In the genomic region with DNA sequence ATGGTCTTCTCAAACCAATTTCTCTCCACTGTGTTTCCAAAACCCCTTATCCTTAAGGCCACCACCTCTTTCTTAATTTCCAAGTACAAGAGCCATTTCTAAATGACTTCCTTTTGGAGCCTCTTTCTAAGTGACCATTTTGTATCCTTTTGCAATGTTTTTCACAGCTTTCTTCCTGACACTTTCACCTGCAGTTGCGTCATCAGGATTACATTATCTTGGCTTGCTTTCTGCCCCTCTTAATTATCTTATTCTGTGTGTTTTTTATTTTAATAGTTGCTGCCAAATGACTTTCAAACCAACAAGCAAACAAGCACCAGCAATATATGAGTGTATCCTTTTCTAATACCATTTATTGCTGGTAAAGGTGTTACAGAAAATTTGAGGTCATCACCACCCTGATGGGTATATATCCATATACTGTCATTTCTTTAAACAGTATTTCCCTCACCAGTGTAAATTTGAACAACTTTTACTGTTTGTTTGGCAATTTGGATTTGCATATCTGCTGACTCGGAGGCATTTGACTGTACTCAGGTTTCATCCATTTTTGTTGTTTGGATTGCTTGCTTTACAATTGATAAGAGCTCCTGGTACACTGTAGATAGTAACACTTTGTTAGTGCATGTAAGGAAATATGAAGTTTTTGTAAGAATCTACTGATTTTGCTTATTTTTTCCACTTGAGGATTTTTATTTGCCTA, we compare ENCODE assay signal across 1 cellular context.
TF ChIP-seq lines count a peak whose summit lies in the region.

No MANE protein-coding gene starts in this region.

TF ChIP-seq in K562, 482 proteins besides CTCF, POLR2A, EP300 and RAD21 (continued from another document and continues in another):
- TF ChIP-seq, protein P1, sequence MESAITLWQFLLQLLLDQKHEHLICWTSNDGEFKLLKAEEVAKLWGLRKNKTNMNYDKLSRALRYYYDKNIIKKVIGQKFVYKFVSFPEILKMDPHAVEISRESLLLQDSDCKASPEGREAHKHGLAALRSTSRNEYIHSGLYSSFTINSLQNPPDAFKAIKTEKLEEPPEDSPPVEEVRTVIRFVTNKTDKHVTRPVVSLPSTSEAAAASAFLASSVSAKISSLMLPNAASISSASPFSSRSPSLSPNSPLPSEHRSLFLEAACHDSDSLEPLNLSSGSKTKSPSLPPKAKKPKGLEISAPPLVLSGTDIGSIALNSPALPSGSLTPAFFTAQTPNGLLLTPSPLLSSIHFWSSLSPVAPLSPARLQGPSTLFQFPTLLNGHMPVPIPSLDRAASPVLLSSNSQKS (CRISPR knock-in tag; IDR thresholded peaks at IDR 0.05): no peak
- no peak for TF ChIP-seq POU5F1 (IDR thresholded peaks at IDR 0.05; ENCODE audit: borderline replicate concordance, low read depth, low read length, partially characterized antibody)
- no peak for TF ChIP-seq ILK (tag; IDR thresholded peaks at IDR 0.05; ENCODE audit: borderline replicate concordance, low read depth)
- TF ChIP-seq HLTF (IDR thresholded peaks at IDR 0.05): no peak
- peak; percentile 51; the same call in 1 of the 2 replicates for TF ChIP-seq NCOR1 (IDR thresholded peaks at IDR 0.05)
- TF ChIP-seq ZNF316 (IDR thresholded peaks at IDR 0.05): peak; percentile 94
- 0 out of 2 replicates have a peak, but pooled peaks have one; percentile 20 for TF ChIP-seq ZNF76 (CRISPR knock-in tag; IDR thresholded peaks at IDR 0.05; ENCODE audit: borderline replicate concordance)
- peak; percentile 78 for TF ChIP-seq CBFA2T3 (IDR thresholded peaks at IDR 0.05)
- TF ChIP-seq, protein P2, sequence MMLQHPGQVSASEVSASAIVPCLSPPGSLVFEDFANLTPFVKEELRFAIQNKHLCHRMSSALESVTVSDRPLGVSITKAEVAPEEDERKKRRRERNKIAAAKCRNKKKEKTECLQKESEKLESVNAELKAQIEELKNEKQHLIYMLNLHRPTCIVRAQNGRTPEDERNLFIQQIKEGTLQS (IDR thresholded peaks at IDR 0.05): peak; percentile 91
- TF ChIP-seq, protein P2 (CRISPR knock-in tag; conservative IDR thresholded peaks at IDR 0.05): no peak
- no peak for TF ChIP-seq TEAD1 (CRISPR knock-in tag; IDR thresholded peaks at IDR 0.05)
- TF ChIP-seq MAFF (IDR thresholded peaks at IDR 0.05; ENCODE audit: low read length): peak; percentile 69
- TF ChIP-seq TAF15 (IDR thresholded peaks at IDR 0.05; ENCODE audit: low read depth, low read length): no peak
- TF ChIP-seq TAF9B (IDR thresholded peaks at IDR 0.05; ENCODE audit: partially characterized antibody): no peak
- TF ChIP-seq FOXJ2 (tag; IDR thresholded peaks at IDR 0.05): peak; percentile 54; the same call in 1 of the 2 replicates
- TF ChIP-seq ARID1B (IDR thresholded peaks at IDR 0.05): peak; percentile 81
- TF ChIP-seq, protein P3, sequence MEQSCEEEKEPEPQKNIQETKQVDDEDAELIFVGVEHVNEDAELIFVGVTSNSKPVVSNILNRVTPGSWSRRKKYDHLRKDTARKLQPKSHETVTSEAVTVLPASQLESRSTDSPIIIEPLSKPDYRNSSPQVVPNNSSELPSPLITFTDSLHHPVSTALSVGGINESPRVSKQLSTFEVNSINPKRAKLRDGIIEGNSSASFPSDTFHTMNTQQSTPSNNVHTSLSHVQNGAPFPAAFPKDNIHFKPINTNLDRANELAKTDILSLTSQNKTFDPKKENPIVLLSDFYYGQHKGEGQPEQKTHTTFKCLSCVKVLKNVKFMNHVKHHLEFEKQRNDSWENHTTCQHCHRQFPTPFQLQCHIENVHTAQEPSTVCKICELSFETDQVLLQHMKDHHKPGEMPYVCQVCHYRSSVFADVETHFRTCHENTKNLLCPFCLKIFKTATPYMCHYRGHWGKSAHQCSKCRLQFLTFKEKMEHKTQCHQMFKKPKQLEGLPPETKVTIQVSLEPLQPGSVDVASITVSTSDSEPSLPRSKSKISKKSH (CRISPR knock-in tag; IDR thresholded peaks at IDR 0.05): no peak
- peak in 1 of 2 experiments; percentile 28; a peak in 1 of 4 replicates for TF ChIP-seq FOXA3 (CRISPR knock-in tag; conservative IDR thresholded peaks at IDR 0.05 in 1 of 2, IDR thresholded peaks at IDR 0.05 in 1 of 2)
- TF ChIP-seq DACH1 (IDR thresholded peaks at IDR 0.05; ENCODE audit: partially characterized antibody): no peak
- TF ChIP-seq GTF2A2 (tag; IDR thresholded peaks at IDR 0.05): no peak
- TF ChIP-seq PTTG1 (tag; IDR thresholded peaks at IDR 0.05; ENCODE audit: low read depth): no peak
- peak; percentile 83 for TF ChIP-seq MAFG (tag; conservative IDR thresholded peaks at IDR 0.05)
- TF ChIP-seq, protein P4, sequence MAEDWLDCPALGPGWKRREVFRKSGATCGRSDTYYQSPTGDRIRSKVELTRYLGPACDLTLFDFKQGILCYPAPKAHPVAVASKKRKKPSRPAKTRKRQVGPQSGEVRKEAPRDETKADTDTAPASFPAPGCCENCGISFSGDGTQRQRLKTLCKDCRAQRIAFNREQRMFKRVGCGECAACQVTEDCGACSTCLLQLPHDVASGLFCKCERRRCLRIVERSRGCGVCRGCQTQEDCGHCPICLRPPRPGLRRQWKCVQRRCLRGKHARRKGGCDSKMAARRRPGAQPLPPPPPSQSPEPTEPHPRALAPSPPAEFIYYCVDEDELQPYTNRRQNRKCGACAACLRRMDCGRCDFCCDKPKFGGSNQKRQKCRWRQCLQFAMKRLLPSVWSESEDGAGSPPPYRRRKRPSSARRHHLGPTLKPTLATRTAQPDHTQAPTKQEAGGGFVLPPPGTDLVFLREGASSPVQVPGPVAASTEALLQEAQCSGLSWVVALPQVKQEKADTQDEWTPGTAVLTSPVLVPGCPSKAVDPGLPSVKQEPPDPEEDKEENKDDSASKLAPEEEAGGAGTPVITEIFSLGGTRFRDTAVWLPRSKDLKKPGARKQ (CRISPR knock-in tag; IDR thresholded peaks at IDR 0.05): no peak
- TF ChIP-seq ZNF408 (CRISPR knock-in tag; IDR thresholded peaks at IDR 0.05; ENCODE audit: low read depth): no peak
- no peak for TF ChIP-seq ATF1 (CRISPR knock-in tag; IDR thresholded peaks at IDR 0.05)
- peak; percentile 49 for TF ChIP-seq ATF1 (tag; IDR thresholded peaks at IDR 0.05)
- TF ChIP-seq, protein P5, sequence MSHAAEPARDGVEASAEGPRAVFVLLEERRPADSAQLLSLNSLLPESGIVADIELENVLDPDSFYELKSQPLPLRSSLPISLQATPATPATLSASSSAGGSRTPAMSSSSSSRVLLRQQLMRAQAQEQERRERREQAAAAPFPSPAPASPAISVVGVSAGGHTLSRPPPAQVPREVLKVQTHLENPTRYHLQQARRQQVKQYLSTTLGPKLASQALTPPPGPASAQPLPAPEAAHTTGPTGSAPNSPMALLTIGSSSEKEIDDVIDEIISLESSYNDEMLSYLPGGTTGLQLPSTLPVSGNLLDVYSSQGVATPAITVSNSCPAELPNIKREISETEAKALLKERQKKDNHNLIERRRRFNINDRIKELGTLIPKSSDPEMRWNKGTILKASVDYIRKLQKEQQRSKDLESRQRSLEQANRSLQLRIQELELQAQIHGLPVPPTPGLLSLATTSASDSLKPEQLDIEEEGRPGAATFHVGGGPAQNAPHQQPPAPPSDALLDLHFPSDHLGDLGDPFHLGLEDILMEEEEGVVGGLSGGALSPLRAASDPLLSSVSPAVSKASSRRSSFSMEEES (CRISPR knock-in tag; IDR thresholded peaks at IDR 0.05): no peak
- TF ChIP-seq, protein P6, sequence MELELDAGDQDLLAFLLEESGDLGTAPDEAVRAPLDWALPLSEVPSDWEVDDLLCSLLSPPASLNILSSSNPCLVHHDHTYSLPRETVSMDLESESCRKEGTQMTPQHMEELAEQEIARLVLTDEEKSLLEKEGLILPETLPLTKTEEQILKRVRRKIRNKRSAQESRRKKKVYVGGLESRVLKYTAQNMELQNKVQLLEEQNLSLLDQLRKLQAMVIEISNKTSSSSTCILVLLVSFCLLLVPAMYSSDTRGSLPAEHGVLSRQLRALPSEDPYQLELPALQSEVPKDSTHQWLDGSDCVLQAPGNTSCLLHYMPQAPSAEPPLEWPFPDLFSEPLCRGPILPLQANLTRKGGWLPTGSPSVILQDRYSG (tag; conservative IDR thresholded peaks at IDR 0.05; ENCODE audit: low read depth): no peak
- peak; percentile 66; the same call in 1 of the 2 replicates for TF ChIP-seq ZNF175 (CRISPR knock-in tag; IDR thresholded peaks at IDR 0.05; ENCODE audit: low read depth)
- peak; percentile 48; the same call in 1 of the 2 replicates for TF ChIP-seq TEAD4 (IDR thresholded peaks at IDR 0.05; ENCODE audit: low read length)
- TF ChIP-seq TEAD4 (CRISPR knock-in tag; IDR thresholded peaks at IDR 0.05; ENCODE audit: borderline replicate concordance): no peak
- TF ChIP-seq, protein P7, sequence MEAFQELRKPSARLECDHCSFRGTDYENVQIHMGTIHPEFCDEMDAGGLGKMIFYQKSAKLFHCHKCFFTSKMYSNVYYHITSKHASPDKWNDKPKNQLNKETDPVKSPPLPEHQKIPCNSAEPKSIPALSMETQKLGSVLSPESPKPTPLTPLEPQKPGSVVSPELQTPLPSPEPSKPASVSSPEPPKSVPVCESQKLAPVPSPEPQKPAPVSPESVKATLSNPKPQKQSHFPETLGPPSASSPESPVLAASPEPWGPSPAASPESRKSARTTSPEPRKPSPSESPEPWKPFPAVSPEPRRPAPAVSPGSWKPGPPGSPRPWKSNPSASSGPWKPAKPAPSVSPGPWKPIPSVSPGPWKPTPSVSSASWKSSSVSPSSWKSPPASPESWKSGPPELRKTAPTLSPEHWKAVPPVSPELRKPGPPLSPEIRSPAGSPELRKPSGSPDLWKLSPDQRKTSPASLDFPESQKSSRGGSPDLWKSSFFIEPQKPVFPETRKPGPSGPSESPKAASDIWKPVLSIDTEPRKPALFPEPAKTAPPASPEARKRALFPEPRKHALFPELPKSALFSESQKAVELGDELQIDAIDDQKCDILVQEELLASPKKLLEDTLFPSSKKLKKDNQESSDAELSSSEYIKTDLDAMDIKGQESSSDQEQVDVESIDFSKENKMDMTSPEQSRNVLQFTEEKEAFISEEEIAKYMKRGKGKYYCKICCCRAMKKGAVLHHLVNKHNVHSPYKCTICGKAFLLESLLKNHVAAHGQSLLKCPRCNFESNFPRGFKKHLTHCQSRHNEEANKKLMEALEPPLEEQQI (IDR thresholded peaks at IDR 0.05): 0 out of 2 replicates have a peak, but pooled peaks have one; percentile 29
- TF ChIP-seq PURB (CRISPR knock-in tag; IDR thresholded peaks at IDR 0.05; ENCODE audit: low read depth): no peak
- TF ChIP-seq CTBP1 (IDR thresholded peaks at IDR 0.05; ENCODE audit: borderline replicate concordance): no peak
- no peak for TF ChIP-seq ELF1 (tag; IDR thresholded peaks at IDR 0.05)
- TF ChIP-seq, protein P8, sequence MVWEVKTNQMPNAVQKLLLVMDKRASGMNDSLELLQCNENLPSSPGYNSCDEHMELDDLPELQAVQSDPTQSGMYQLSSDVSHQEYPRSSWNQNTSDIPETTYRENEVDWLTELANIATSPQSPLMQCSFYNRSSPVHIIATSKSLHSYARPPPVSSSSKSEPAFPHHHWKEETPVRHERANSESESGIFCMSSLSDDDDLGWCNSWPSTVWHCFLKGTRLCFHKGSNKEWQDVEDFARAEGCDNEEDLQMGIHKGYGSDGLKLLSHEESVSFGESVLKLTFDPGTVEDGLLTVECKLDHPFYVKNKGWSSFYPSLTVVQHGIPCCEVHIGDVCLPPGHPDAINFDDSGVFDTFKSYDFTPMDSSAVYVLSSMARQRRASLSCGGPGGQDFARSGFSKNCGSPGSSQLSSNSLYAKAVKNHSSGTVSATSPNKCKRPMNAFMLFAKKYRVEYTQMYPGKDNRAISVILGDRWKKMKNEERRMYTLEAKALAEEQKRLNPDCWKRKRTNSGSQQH (CRISPR knock-in tag; IDR thresholded peaks at IDR 0.05): no peak
- no peak for TF ChIP-seq TCF7L2 (IDR thresholded peaks at IDR 0.05; ENCODE audit: low read depth, low read length)
- 0 out of 4 replicates have a peak, but pooled peaks of 1 of the 2 experiments have one; percentile 6 for TF ChIP-seq RCOR1 (IDR thresholded peaks at IDR 0.05; ENCODE audit: borderline replicate concordance in 1 of 2, low read depth in 2 of 2, low read length in 2 of 2)
- no peak for TF ChIP-seq PHF8 (IDR thresholded peaks at IDR 0.05; ENCODE audit: borderline replicate concordance, low read length)
- TF ChIP-seq DMBX1 (CRISPR knock-in tag; IDR thresholded peaks at IDR 0.05; ENCODE audit: borderline replicate concordance): peak; percentile 65; the same call in 1 of the 2 replicates
- no peak for TF ChIP-seq ZKSCAN3 (CRISPR knock-in tag; IDR thresholded peaks at IDR 0.05)
- no peak for TF ChIP-seq ETV6 (IDR thresholded peaks at IDR 0.05; ENCODE audit: borderline replicate concordance in 1 of 2, low read depth in 2 of 2, low read length in 1 of 2)
- TF ChIP-seq ETV6 (CRISPR knock-in tag; IDR thresholded peaks at IDR 0.05; ENCODE audit: borderline replicate concordance): no peak
- TF ChIP-seq, protein P9, sequence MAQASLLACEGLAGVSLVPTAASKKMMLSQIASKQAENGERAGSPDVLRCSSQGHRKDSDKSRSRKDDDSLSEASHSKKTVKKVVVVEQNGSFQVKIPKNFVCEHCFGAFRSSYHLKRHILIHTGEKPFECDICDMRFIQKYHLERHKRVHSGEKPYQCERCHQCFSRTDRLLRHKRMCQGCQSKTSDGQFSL (CRISPR knock-in tag; IDR thresholded peaks at IDR 0.05): no peak
- TF ChIP-seq, protein P9 (tag; IDR thresholded peaks at IDR 0.05): no peak
- no peak for TF ChIP-seq NFE2L1 (tag; IDR thresholded peaks at IDR 0.05; ENCODE audit: borderline replicate concordance, low read depth)
- no peak for TF ChIP-seq ZC3H8 (IDR thresholded peaks at IDR 0.05)
- TF ChIP-seq MAFK (IDR thresholded peaks at IDR 0.05; ENCODE audit: low read length): peak; percentile 72
- TF ChIP-seq CEBPB (tag; IDR thresholded peaks at IDR 0.05): peak; percentile 83
- no peak for TF ChIP-seq ZNF695 (CRISPR knock-in tag; IDR thresholded peaks at IDR 0.05)
- TF ChIP-seq NR2C2 (CRISPR knock-in tag; IDR thresholded peaks at IDR 0.05): no peak
- TF ChIP-seq NR2C2 (tag; IDR thresholded peaks at IDR 0.05): 0 out of 2 replicates have a peak, but pooled peaks have one; percentile 35
